23 cellular contexts compared by ENCODE assay signal in genomic region chr2:154700142-154700541, GRCh38. TPM values are rescaled to one million over a fixed set of nuclear protein-coding genes. Genes with fewer than 3 reads are reported as not detected.
A peak's percentile ranks its signal among the peaks of the same experiment; 100 is the strongest.
DNase-seq lines count a peak whose midpoint lies in the region; ATAC-seq and TF ChIP-seq lines count a peak whose summit lies in the region.
"Had no signal": no experiment of that assay in that cellular context is flagged by ENCODE, and none has a peak within 500 bp of the region (broad histone marks: within the 10 kb centered on the region; RNA-seq: fewer than 3 reads in every experiment).

No MANE protein-coding gene starts in this region.

- no peak overlapping the region for H2BK12ac ChIP-seq in mesenchymal stem cell (ENCODE audit: low read length in 2 of 2)

- H3K23ac ChIP-seq in mesenchymal stem cell (ENCODE audit: low read length in 2 of 2): no peak overlapping the region

- no peak overlapping the region for H2BK120ac ChIP-seq in mesenchymal stem cell (ENCODE audit: low read depth, low read length)

- H3K36me3 Mint-ChIP-seq in activated naive CD4-positive, alpha-beta T cell treated with anti-CD3 and anti-CD28 coated beads for 36 hours (ENCODE audit: low read depth): no peaks in the 10 kb centered on the region
- H3K36me3 Mint-ChIP-seq: activated CD4-positive, alpha-beta memory T cell treated with anti-CD3 and anti-CD28 coated beads for 36 hours had no signal

- no peaks in the 10 kb centered on the region for H3K79me1 ChIP-seq in mesenchymal stem cell (replicated peaks; ENCODE audit: low read length, poor library complexity, severe bottlenecking)

- H3K9ac ChIP-seq in duodenal mucosa (ENCODE audit: low read depth in 1 of 2, low read length in 2 of 2) (no peak overlapping the region), mesenchymal stem cell (ENCODE audit: low read length) (no peak overlapping the region)

- H3K4ac ChIP-seq in mesenchymal stem cell (ENCODE audit: low read depth in 1 of 2, low read length in 2 of 2): no peak overlapping the region

- no peaks in the 10 kb centered on the region for H3K9me3 ChIP-seq in right cardiac atrium (ENCODE audit: control insufficient read depth, low read length)
- no peaks in the 10 kb centered on the region for H3K9me3 ChIP-seq in heart right ventricle
- H3K9me3 ChIP-seq in duodenal mucosa (ENCODE audit: control insufficient read depth in 1 of 2, low read length in 2 of 2): no peaks in the 10 kb centered on the region
- no peaks in the 10 kb centered on the region for H3K9me3 ChIP-seq in mesenchymal stem cell (ENCODE audit: control insufficient read depth, low read length)
- H3K9me3 ChIP-seq: body of pancreas, upper lobe of right lung had no signal

- H3K36me3 ChIP-seq in heart right ventricle: no peaks in the 10 kb centered on the region
- H3K36me3 ChIP-seq in duodenal mucosa (ENCODE audit: control insufficient read depth in 1 of 2, insufficient read depth in 2 of 2, low read length in 2 of 2): no peaks in the 10 kb centered on the region
- no peaks in the 10 kb centered on the region for H3K36me3 ChIP-seq in mesenchymal stem cell (ENCODE audit: control insufficient read depth in 1 of 2, insufficient read depth in 2 of 2, low read depth in 1 of 2, low read length in 2 of 2)
- H3K36me3 ChIP-seq: upper lobe of right lung had no signal

- H3K4me3 ChIP-seq in right cardiac atrium (ENCODE audit: low read length) (peak overlapping the region; percentile 68), heart right ventricle (no peak overlapping the region), duodenal mucosa (ENCODE audit: low read depth in 1 of 2, low read length in 2 of 2) (peak overlapping the region; percentile 87 to 90), mesenchymal stem cell (ENCODE audit: insufficient read depth in 1 of 2, low read depth in 1 of 2, low read length in 2 of 2) (no peak overlapping the region)
- H3K4me3 ChIP-seq: upper lobe of right lung had no signal

- CTCF ChIA-PET in activated naive CD4-positive, alpha-beta T cell treated with anti-CD3 and anti-CD28 coated beads for 36 hours (lab: Charles Lee): no interaction called here

- H3K27ac ChIP-seq in right cardiac atrium (ENCODE audit: low read length): no peak overlapping the region
- no peak overlapping the region for H3K27ac ChIP-seq in heart right ventricle
- no peak overlapping the region for H3K27ac ChIP-seq in duodenal mucosa (ENCODE audit: low read depth, low read length)
- no peak overlapping the region for H3K27ac ChIP-seq in mesenchymal stem cell (ENCODE audit: low read length, poor library complexity, severe bottlenecking)
- H3K27ac ChIP-seq: body of pancreas, upper lobe of right lung had no signal

- H2AK5ac ChIP-seq in mesenchymal stem cell (ENCODE audit: low read length, severe bottlenecking): no peak overlapping the region

- no peak overlapping the region for H2BK5ac ChIP-seq in mesenchymal stem cell (ENCODE audit: low read depth, low read length, poor library complexity, severe bottlenecking)

- H3K27ac Mint-ChIP-seq in activated naive CD4-positive, alpha-beta T cell treated with anti-CD3 and anti-CD28 coated beads for 36 hours: no peak overlapping the region
- H3K27ac Mint-ChIP-seq in stimulated activated naive CD8-positive, alpha-beta T cell treated with anti-CD3 and anti-CD28 coated beads, Interleukin-15, amount 100 ng/mL, for 72 hours: no peak overlapping the region
- H3K27ac Mint-ChIP-seq: activated CD4-positive, alpha-beta memory T cell treated with anti-CD3 and anti-CD28 coated beads for 36 hours; activated naive CD4-positive, alpha-beta T cell treated with anti-CD3 and anti-CD28 coated beads, Interleukin-2, amount 50 U/mL, for 72 hours; CD4-positive, alpha-beta memory T cell; immature natural killer cell; natural killer cell treated with Interleukin-12 subunit alpha and Interleukin-12 subunit beta and Interleukin-15 and Interleukin-18, amount 100 ng/mL, for 72 hours had no signal

- peaks cover 33% of the 10 kb centered on the region for H3K27me3 Mint-ChIP-seq in activated naive CD4-positive, alpha-beta T cell treated with anti-CD3 and anti-CD28 coated beads for 36 hours (ENCODE audit: low read depth)
- peaks cover 45% of the 10 kb centered on the region for H3K27me3 Mint-ChIP-seq in stimulated activated naive CD8-positive, alpha-beta T cell treated with anti-CD3 and anti-CD28 coated beads, Interleukin-15, amount 100 ng/mL, for 72 hours

- no peak overlapping the region for H2BK15ac ChIP-seq in mesenchymal stem cell (ENCODE audit: low read depth, poor library complexity, severe bottlenecking)

- no peak overlapping the region for H4K91ac ChIP-seq in mesenchymal stem cell (ENCODE audit: low read length)

- H3K4me2 ChIP-seq in mesenchymal stem cell (ENCODE audit: low read length, poor library complexity, severe bottlenecking): no peak overlapping the region

- H3K4me1 Mint-ChIP-seq in activated naive CD4-positive, alpha-beta T cell treated with anti-CD3 and anti-CD28 coated beads for 36 hours (ENCODE audit: low read depth): peaks cover 1% of the 10 kb centered on the region
- peaks cover 19% of the 10 kb centered on the region for H3K4me1 Mint-ChIP-seq in stimulated activated naive CD8-positive, alpha-beta T cell treated with anti-CD3 and anti-CD28 coated beads, Interleukin-15, amount 100 ng/mL, for 72 hours

- H3K4me1 ChIP-seq in right cardiac atrium (ENCODE audit: control insufficient read depth, insufficient read depth, low read length) (no peaks in the 10 kb centered on the region), heart right ventricle (peaks cover 0 to 29% (median 13%) of the 10 kb centered on the region in 9 donors), duodenal mucosa (ENCODE audit: control insufficient read depth in 1 of 2, insufficient read depth in 2 of 2, low read length in 2 of 2) (peaks cover 6 to 18% of the 10 kb centered on the region in 2 donors), mesenchymal stem cell (ENCODE audit: control insufficient read depth, insufficient read depth, low read depth, low read length) (peaks cover 17% of the 10 kb centered on the region)

- no peak overlapping the region for H3K14ac ChIP-seq in mesenchymal stem cell (ENCODE audit: low read length in 2 of 2)

- no peaks in the 10 kb centered on the region for H3K9me3 Mint-ChIP-seq in activated naive CD4-positive, alpha-beta T cell treated with anti-CD3 and anti-CD28 coated beads for 36 hours
- peaks cover 0 to 5% of the 10 kb centered on the region in 2 donors for H3K9me3 Mint-ChIP-seq in stimulated activated naive CD8-positive, alpha-beta T cell treated with anti-CD3 and anti-CD28 coated beads, Interleukin-15, amount 100 ng/mL, for 72 hours
- H3K9me3 Mint-ChIP-seq: activated CD4-positive, alpha-beta memory T cell treated with anti-CD3 and anti-CD28 coated beads for 36 hours; activated T-cell treated with anti-CD3 and anti-CD28 coated beads, Interleukin-2, amount 50 U/mL, for 4 hours had no signal

- H4K8ac ChIP-seq in mesenchymal stem cell (ENCODE audit: low read length): no peak overlapping the region

- H3K4me3 Mint-ChIP-seq in activated naive CD4-positive, alpha-beta T cell treated with anti-CD3 and anti-CD28 coated beads for 36 hours: no peak overlapping the region
- H3K4me3 Mint-ChIP-seq in stimulated activated naive CD8-positive, alpha-beta T cell treated with anti-CD3 and anti-CD28 coated beads, Interleukin-15, amount 100 ng/mL, for 72 hours: no peak overlapping the region
- H3K4me3 Mint-ChIP-seq: activated CD4-positive, alpha-beta memory T cell treated with anti-CD3 and anti-CD28 coated beads for 36 hours; activated T-cell treated with anti-CD3 and anti-CD28 coated beads, Interleukin-2, amount 50 U/mL, for 4 hours; CD4-positive, alpha-beta memory T cell; immature natural killer cell; natural killer cell treated with Interleukin-12 subunit alpha and Interleukin-12 subunit beta and Interleukin-15 and Interleukin-18, amount 100 ng/mL, for 72 hours had no signal

- no peaks in the 10 kb centered on the region for H3K27me3 ChIP-seq in right cardiac atrium (ENCODE audit: control insufficient read depth, insufficient read depth)
- peaks cover 0 to 47% (median 38%) of the 10 kb centered on the region in 7 donors for H3K27me3 ChIP-seq in heart right ventricle
- peaks cover 0 to 6% of the 10 kb centered on the region in 2 donors for H3K27me3 ChIP-seq in duodenal mucosa (ENCODE audit: control insufficient read depth in 1 of 2, insufficient read depth in 2 of 2, low read length in 2 of 2)
- peaks cover 29 to 35% of the 10 kb centered on the region in 2 experiments for H3K27me3 ChIP-seq in mesenchymal stem cell (ENCODE audit: control insufficient read depth in 1 of 2, insufficient read depth in 1 of 2, low read length in 2 of 2)
- H3K27me3 ChIP-seq: body of pancreas had no signal

- H3K18ac ChIP-seq in mesenchymal stem cell (ENCODE audit: low read depth in 1 of 2, low read length in 2 of 2): no peak overlapping the region

- no peak overlapping the region for H2AFZ ChIP-seq in mesenchymal stem cell (ENCODE audit: low read depth, low read length)

- TF ChIP-seq CTCF in heart right ventricle (IDR thresholded peaks at IDR 0.05): no peak

- intact Hi-C loops in right cardiac atrium (cut with DNase I) (no loop called here), heart right ventricle (cut with DNase I) (no loop called here)
- intact Hi-C loops in activated naive CD4-positive, alpha-beta T cell treated with anti-CD3 and anti-CD28 coated beads for 36 hours (cut with micrococcal nuclease): no loop called here

- no peak for ATAC-seq in right cardiac atrium
- no peak for ATAC-seq in heart right ventricle
- ATAC-seq in GM19023 (IDR thresholded peaks at IDR 0.05; ENCODE audit: unreplicated experiment): no peak
- no peak for ATAC-seq in stimulated activated naive CD8-positive, alpha-beta T cell treated with anti-CD3 and anti-CD28 coated beads, Interleukin-15, amount 100 ng/mL, for 72 hours
- ATAC-seq: activated naive CD4-positive, alpha-beta T cell treated with anti-CD3 and anti-CD28 coated beads, Interleukin-2, amount 50 U/mL, for 72 hours; activated T-cell treated with anti-CD3 and anti-CD28 coated beads, Interleukin-2, amount 50 U/mL, for 4 hours; natural killer cell treated with Interleukin-12 subunit alpha and Interleukin-12 subunit beta and Interleukin-15 and Interleukin-18, amount 100 ng/mL, for 72 hours had no signal

- DNase-seq in right cardiac atrium: no peak
- DNase-seq in heart right ventricle: no peak
- peak; percentile 71 to 91 for DNase-seq in NCI-H524 (lab: John Stamatoyannopoulos, UW)
- DNase-seq in activated naive CD4-positive, alpha-beta T cell treated with anti-CD3 and anti-CD28 coated beads for 36 hours: no peak
- DNase-seq in mesenchymal stem cell: no peak
- DNase-seq in stimulated activated naive CD8-positive, alpha-beta T cell treated with anti-CD3 and anti-CD28 coated beads, Interleukin-15, amount 100 ng/mL, for 72 hours: no peak
- DNase-seq: activated CD4-positive, alpha-beta memory T cell treated with anti-CD3 and anti-CD28 coated beads for 36 hours; activated T-cell treated with anti-CD3 and anti-CD28 coated beads, Interleukin-2, amount 50 U/mL, for 4 hours; CD4-positive, alpha-beta memory T cell; dermis blood vessel endothelial cell; head of caudate nucleus; immature natural killer cell; mesendoderm; NCI-H187 treated with DMSO at 0.1 percent for 48 hours; stimulated activated naive CD4-positive, alpha-beta T cell; upper lobe of right lung had no signal

- 40% methylated on average over 4 of the region's 4 CpGs for WGBS in right cardiac atrium
- 48 to 53% methylated on average over 4 of the region's 4 CpGs for WGBS in heart right ventricle, 2 donors
- WGBS in mesenchymal stem cell: 71% methylated on average over 1 of the region's 4 CpGs

RNA-seq across cellular contexts. Expression of gene KCNJ3, which starts 1.6 kb away (rescaled TPM):
- total RNA-seq in right cardiac atrium (10 to 100 TPM; 33.4 to 65.1 (median 59.4) TPM), heart right ventricle (1 to 10 TPM in 7 of 10 donors, under 1 TPM in 3; 0.42 to 4.7 (median 1.6) TPM)
- polyA plus RNA-seq in right cardiac atrium (32.5 TPM), heart right ventricle (under 1 TPM; 0.01 to 0.15 TPM)
- total RNA-seq in activated naive CD4-positive, alpha-beta T cell treated with anti-CD3 and anti-CD28 coated beads for 36 hours: not detected
- not detected for polyA plus RNA-seq in mesenchymal stem cell (2013, experiment 1 of 2)
- polyA plus RNA-seq in mesenchymal stem cell (2013, experiment 2 of 2): not detected
- total RNA-seq: activated CD4-positive, alpha-beta memory T cell treated with anti-CD3 and anti-CD28 coated beads for 36 hours; activated naive CD4-positive, alpha-beta T cell treated with anti-CD3 and anti-CD28 coated beads, Interleukin-2, amount 50 U/mL, for 72 hours; activated T-cell treated with anti-CD3 and anti-CD28 coated beads, Interleukin-2, amount 50 U/mL, for 4 hours; CD4-positive, alpha-beta memory T cell; dermis blood vessel endothelial cell; fibroblast of lung; natural killer cell treated with Interleukin-12 subunit alpha and Interleukin-12 subunit beta and Interleukin-15 and Interleukin-18, amount 100 ng/mL, for 72 hours; pulmonary artery endothelial cell; upper lobe of right lung had no signal
- polyA plus RNA-seq: CD4-positive, alpha-beta memory T cell; fibroblast of lung; immature natural killer cell had no signal

Comparison
In these comparisons a context has a peak if more than half of its experiments do, and no peak if none do; other contexts are left out.
1. H3K4me3 ChIP-seq: peak in right cardiac atrium (single experiment) and duodenal mucosa (2 of 2); none in heart right ventricle (0 of 10) and mesenchymal stem cell (0 of 2).
2. RNA of gene KCNJ3, which starts 1.6 kb away (total RNA-seq): 33.4 to 65.1 TPM in right cardiac atrium; 0.42 to 4.7 TPM in heart right ventricle and not detected in activated naive CD4-positive, alpha-beta T cell treated with anti-CD3 and anti-CD28 coated beads for 36 hours; every median in the first group is over 4 times any median in the second.
3. DNase-seq: peak in NCI-H524 (2 of 2); none in right cardiac atrium (0 of 3), heart right ventricle (0 of 2), activated naive CD4-positive, alpha-beta T cell treated with anti-CD3 and anti-CD28 coated beads for 36 hours (single experiment), mesenchymal stem cell (single experiment) and stimulated activated naive CD8-positive, alpha-beta T cell treated with anti-CD3 and anti-CD28 coated beads, Interleukin-15, amount 100 ng/mL, for 72 hours (0 of 2).